Comparison of ENCODE assay signal across 1 cellular context in the genomic region with DNA sequence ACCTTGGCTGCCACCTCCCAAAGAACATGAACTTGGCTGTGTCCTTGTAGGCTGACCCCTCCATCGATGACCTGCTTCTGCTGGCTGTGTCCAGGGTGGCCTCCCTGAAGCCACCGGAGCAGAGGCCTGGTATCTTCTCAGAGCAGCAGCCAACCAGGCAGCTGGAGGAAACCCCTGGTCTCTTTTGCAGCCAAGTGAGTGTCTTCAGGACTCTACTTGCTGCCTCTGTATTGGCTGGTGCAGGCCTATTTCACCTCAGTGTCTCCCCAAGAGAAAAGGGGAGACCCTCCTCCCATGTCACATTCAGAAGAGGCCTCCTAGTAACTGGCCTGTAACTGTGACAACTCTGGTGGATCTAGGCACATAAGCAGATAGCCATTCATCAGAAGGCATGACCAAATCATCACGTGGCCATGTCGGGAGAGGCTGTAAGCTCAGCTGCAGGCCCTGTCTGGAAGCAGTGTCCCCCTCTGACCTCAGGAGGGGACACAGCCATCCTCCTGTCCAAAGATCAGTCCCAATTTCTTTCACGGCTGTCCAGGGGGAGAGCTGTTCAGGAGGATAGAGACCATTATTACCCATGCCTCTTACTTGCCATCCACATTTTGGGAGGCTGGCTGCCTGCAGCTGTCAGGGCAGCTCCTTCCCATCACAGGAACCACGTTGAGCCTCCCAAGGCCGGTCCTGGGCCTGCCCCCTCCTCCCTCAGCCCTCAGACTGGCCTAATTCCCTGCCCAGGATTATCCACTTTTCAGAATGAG.
A peak's percentile ranks its signal among the peaks of the same experiment; 100 is the strongest.
TF ChIP-seq lines count a peak whose summit lies in the region.

No MANE protein-coding gene starts in this region.

TF ChIP-seq in HepG2, 621 proteins besides CTCF, POLR2A, EP300 and RAD21 (continued from another document and continues in another):
- TF ChIP-seq, protein P1, sequence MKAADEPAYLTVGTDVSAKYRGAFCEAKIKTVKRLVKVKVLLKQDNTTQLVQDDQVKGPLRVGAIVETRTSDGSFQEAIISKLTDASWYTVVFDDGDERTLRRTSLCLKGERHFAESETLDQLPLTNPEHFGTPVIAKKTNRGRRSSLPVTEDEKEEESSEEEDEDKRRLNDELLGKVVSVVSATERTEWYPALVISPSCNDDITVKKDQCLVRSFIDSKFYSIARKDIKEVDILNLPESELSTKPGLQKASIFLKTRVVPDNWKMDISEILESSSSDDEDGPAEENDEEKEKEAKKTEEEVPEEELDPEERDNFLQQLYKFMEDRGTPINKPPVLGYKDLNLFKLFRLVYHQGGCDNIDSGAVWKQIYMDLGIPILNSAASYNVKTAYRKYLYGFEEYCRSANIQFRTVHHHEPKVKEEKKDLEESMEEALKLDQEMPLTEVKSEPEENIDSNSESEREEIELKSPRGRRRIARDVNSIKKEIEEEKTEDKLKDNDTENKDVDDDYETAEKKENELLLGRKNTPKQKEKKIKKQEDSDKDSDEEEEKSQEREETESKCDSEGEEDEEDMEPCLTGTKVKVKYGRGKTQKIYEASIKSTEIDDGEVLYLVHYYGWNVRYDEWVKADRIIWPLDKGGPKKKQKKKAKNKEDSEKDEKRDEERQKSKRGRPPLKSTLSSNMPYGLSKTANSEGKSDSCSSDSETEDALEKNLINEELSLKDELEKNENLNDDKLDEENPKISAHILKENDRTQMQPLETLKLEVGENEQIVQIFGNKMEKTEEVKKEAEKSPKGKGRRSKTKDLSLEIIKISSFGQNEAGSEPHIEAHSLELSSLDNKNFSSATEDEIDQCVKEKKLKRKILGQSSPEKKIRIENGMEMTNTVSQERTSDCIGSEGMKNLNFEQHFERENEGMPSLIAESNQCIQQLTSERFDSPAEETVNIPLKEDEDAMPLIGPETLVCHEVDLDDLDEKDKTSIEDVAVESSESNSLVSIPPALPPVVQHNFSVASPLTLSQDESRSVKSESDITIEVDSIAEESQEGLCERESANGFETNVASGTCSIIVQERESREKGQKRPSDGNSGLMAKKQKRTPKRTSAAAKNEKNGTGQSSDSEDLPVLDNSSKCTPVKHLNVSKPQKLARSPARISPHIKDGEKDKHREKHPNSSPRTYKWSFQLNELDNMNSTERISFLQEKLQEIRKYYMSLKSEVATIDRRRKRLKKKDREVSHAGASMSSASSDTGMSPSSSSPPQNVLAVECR (CRISPR knock-in tag; IDR thresholded peaks at IDR 0.05; ENCODE audit: borderline replicate concordance) = peak; percentile 55; the same call in 1 of the 2 replicates
- no peak for TF ChIP-seq FOSL1 (CRISPR knock-in tag; IDR thresholded peaks at IDR 0.05; ENCODE audit: borderline replicate concordance)
- no peak for TF ChIP-seq HCFC1 (IDR thresholded peaks at IDR 0.05; ENCODE audit: low read depth, low read length)
- TF ChIP-seq, protein P2, sequence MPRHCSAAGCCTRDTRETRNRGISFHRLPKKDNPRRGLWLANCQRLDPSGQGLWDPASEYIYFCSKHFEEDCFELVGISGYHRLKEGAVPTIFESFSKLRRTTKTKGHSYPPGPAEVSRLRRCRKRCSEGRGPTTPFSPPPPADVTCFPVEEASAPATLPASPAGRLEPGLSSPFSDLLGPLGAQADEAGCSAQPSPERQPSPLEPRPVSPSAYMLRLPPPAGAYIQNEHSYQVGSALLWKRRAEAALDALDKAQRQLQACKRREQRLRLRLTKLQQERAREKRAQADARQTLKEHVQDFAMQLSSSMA (CRISPR knock-in tag; IDR thresholded peaks at IDR 0.05) = no peak; the same call in 1 of the 2 replicates
- no peak; the same call in 1 of the 2 replicates for TF ChIP-seq EHMT2 (IDR thresholded peaks at IDR 0.05; ENCODE audit: borderline replicate concordance, low read depth, low read length)
- no peak for TF ChIP-seq GPN1 (CRISPR knock-in tag; IDR thresholded peaks at IDR 0.05; ENCODE audit: borderline replicate concordance)
- TF ChIP-seq TCF12 (IDR thresholded peaks at IDR 0.05) = no peak
- no peak for TF ChIP-seq TCF12 (CRISPR knock-in tag; IDR thresholded peaks at IDR 0.05)
- 0 out of 2 replicates have a peak, but pooled peaks have one; percentile 20 for TF ChIP-seq SMAD3 (CRISPR knock-in tag; IDR thresholded peaks at IDR 0.05)
- TF ChIP-seq, protein P3, sequence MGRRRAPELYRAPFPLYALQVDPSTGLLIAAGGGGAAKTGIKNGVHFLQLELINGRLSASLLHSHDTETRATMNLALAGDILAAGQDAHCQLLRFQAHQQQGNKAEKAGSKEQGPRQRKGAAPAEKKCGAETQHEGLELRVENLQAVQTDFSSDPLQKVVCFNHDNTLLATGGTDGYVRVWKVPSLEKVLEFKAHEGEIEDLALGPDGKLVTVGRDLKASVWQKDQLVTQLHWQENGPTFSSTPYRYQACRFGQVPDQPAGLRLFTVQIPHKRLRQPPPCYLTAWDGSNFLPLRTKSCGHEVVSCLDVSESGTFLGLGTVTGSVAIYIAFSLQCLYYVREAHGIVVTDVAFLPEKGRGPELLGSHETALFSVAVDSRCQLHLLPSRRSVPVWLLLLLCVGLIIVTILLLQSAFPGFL (CRISPR knock-in tag; IDR thresholded peaks at IDR 0.05) = no peak
- TF ChIP-seq MAFK (conservative IDR thresholded peaks at IDR 0.05 in 1 of 2, IDR thresholded peaks at IDR 0.05 in 1 of 2; ENCODE audit: low read length in 2 of 2) = no peak
- TF ChIP-seq PTBP1 (IDR thresholded peaks at IDR 0.05; ENCODE audit: low read depth, low read length, poor library complexity, severe bottlenecking) = no peak
- TF ChIP-seq, protein P4, sequence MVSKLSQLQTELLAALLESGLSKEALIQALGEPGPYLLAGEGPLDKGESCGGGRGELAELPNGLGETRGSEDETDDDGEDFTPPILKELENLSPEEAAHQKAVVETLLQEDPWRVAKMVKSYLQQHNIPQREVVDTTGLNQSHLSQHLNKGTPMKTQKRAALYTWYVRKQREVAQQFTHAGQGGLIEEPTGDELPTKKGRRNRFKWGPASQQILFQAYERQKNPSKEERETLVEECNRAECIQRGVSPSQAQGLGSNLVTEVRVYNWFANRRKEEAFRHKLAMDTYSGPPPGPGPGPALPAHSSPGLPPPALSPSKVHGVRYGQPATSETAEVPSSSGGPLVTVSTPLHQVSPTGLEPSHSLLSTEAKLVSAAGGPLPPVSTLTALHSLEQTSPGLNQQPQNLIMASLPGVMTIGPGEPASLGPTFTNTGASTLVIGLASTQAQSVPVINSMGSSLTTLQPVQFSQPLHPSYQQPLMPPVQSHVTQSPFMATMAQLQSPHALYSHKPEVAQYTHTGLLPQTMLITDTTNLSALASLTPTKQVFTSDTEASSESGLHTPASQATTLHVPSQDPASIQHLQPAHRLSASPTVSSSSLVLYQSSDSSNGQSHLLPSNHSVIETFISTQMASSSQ (IDR thresholded peaks at IDR 0.05; ENCODE audit: low read depth) = no peak
- TF ChIP-seq, protein P4 (CRISPR knock-in tag; IDR thresholded peaks at IDR 0.05; ENCODE audit: borderline replicate concordance) = peak; percentile 48; the same call in 1 of the 2 replicates
- TF ChIP-seq, protein P5, sequence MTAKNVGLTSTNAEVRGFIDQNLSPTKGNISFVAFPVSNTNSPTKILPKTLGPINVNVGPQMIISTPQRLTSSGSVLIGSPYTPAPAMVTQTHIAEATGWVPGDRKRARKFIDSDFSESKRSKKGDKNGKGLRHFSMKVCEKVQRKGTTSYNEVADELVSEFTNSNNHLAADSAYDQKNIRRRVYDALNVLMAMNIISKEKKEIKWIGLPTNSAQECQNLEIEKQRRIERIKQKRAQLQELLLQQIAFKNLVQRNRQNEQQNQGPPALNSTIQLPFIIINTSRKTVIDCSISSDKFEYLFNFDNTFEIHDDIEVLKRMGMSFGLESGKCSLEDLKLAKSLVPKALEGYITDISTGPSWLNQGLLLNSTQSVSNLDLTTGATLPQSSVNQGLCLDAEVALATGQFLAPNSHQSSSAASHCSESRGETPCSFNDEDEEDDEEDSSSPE (CRISPR knock-in tag; IDR thresholded peaks at IDR 0.05) = no peak
- TF ChIP-seq ZNF335 (CRISPR knock-in tag; IDR thresholded peaks at IDR 0.05) = no peak
- no peak for TF ChIP-seq HMGA1 (CRISPR knock-in tag; conservative IDR thresholded peaks at IDR 0.05)
- TF ChIP-seq CCDC6 (CRISPR knock-in tag; IDR thresholded peaks at IDR 0.05) = no peak
- TF ChIP-seq, protein P6, sequence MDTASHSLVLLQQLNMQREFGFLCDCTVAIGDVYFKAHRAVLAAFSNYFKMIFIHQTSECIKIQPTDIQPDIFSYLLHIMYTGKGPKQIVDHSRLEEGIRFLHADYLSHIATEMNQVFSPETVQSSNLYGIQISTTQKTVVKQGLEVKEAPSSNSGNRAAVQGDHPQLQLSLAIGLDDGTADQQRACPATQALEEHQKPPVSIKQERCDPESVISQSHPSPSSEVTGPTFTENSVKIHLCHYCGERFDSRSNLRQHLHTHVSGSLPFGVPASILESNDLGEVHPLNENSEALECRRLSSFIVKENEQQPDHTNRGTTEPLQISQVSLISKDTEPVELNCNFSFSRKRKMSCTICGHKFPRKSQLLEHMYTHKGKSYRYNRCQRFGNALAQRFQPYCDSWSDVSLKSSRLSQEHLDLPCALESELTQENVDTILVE (CRISPR knock-in tag; IDR thresholded peaks at IDR 0.05) = peak; percentile 63; the same call in 1 of the 2 replicates
- peak; percentile 69 for TF ChIP-seq ZNF263 (CRISPR knock-in tag; IDR thresholded peaks at IDR 0.05)
- peak; percentile 74; the same call in 1 of the 2 replicates for TF ChIP-seq ZSCAN25 (CRISPR knock-in tag; IDR thresholded peaks at IDR 0.05)
- peak; percentile 31; the same call in 1 of the 2 replicates for TF ChIP-seq JUND (CRISPR knock-in tag; IDR thresholded peaks at IDR 0.05)
- TF ChIP-seq ZNF841 (CRISPR knock-in tag; IDR thresholded peaks at IDR 0.05; ENCODE audit: borderline replicate concordance) = no peak
- TF ChIP-seq ZBTB3 (CRISPR knock-in tag; IDR thresholded peaks at IDR 0.05; ENCODE audit: borderline replicate concordance, low read depth) = no peak; the same call in 1 of the 2 replicates
- no peak for TF ChIP-seq ZNF589 (CRISPR knock-in tag; conservative IDR thresholded peaks at IDR 0.05)
- TF ChIP-seq SMAD1 (CRISPR knock-in tag; IDR thresholded peaks at IDR 0.05; ENCODE audit: borderline replicate concordance, low read depth) = peak; percentile 66; the same call in 1 of the 2 replicates
- TF ChIP-seq, protein P7, sequence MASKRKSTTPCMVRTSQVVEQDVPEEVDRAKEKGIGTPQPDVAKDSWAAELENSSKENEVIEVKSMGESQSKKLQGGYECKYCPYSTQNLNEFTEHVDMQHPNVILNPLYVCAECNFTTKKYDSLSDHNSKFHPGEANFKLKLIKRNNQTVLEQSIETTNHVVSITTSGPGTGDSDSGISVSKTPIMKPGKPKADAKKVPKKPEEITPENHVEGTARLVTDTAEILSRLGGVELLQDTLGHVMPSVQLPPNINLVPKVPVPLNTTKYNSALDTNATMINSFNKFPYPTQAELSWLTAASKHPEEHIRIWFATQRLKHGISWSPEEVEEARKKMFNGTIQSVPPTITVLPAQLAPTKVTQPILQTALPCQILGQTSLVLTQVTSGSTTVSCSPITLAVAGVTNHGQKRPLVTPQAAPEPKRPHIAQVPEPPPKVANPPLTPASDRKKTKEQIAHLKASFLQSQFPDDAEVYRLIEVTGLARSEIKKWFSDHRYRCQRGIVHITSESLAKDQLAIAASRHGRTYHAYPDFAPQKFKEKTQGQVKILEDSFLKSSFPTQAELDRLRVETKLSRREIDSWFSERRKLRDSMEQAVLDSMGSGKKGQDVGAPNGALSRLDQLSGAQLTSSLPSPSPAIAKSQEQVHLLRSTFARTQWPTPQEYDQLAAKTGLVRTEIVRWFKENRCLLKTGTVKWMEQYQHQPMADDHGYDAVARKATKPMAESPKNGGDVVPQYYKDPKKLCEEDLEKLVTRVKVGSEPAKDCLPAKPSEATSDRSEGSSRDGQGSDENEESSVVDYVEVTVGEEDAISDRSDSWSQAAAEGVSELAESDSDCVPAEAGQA (IDR thresholded peaks at IDR 0.05; ENCODE audit: low read depth) = no peak
- TF ChIP-seq, protein P7 (CRISPR knock-in tag; IDR thresholded peaks at IDR 0.05; ENCODE audit: borderline replicate concordance) = no peak
- TF ChIP-seq ZFAT (CRISPR knock-in tag; conservative IDR thresholded peaks at IDR 0.05) = no peak
- TF ChIP-seq, protein P8, sequence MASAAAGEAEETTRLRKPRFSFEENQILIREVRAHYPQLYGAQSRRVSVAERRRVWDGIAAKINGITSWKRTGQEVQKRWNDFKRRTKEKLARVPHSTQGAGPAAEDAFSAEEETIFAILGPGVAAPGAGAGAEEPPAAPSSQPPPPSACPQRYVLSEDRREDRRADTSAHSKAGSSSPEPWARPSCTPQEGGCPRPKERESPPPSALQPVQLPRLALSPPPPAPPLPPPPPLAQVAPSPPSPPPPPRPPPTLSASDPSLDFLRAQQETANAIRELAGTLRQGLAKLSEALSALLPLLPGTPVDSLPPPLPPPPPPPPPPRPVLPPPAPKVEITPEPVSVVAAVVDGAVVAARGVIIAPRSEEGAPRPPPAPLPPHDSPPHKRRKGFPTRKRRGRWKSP (CRISPR knock-in tag; IDR thresholded peaks at IDR 0.05) = no peak
- TF ChIP-seq, protein P9, sequence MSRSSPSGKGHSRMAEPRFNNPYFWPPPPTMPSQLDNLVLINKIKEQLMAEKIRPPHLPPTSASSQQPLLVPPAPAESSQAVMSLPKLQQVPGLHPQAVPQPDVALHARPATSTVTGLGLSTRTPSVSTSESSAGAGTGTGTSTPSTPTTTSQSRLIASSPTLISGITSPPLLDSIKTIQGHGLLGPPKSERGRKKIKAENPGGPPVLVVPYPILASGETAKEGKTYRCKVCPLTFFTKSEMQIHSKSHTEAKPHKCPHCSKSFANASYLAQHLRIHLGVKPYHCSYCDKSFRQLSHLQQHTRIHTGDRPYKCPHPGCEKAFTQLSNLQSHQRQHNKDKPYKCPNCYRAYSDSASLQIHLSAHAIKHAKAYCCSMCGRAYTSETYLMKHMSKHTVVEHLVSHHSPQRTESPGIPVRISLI (CRISPR knock-in tag; IDR thresholded peaks at IDR 0.05; ENCODE audit: borderline replicate concordance) = peak; percentile 91
